13 cellular contexts compared by ENCODE assay signal in genomic region chr10:91210014-91210413, GRCh38.
A peak's percentile ranks its signal among the peaks of the same experiment; 100 is the strongest.
DNase-seq lines count a peak whose midpoint lies in the region; ATAC-seq and TF ChIP-seq lines count a peak whose summit lies in the region.
"Had no signal": no experiment of that assay in that cellular context is flagged by ENCODE, and none has a peak within 500 bp of the region (broad histone marks: within the 10 kb centered on the region; RNA-seq: fewer than 3 reads in every experiment).

No MANE protein-coding gene starts in this region.

- no peak for TF ChIP-seq CTCF in DOHH2 (IDR thresholded peaks at IDR 0.05; ENCODE audit: low read depth, low read length, poor library complexity, severe bottlenecking)

- H3K27me3 ChIP-seq in DOHH2 (ENCODE audit: control insufficient read depth, low read length) = no peaks in the 10 kb centered on the region
- H3K27me3 ChIP-seq: BLaER1 treated with 17β-estradiol and CSF1 and Interleukin-3, amounts not matched to agents 10 nM and 100 nM had no signal

- H3K9me3 ChIP-seq in DOHH2 (ENCODE audit: control insufficient read depth, insufficient read depth, low read length) = no peaks in the 10 kb centered on the region
- H3K9me3 ChIP-seq: BLaER1 treated with 17β-estradiol and CSF1 and Interleukin-3, amounts not matched to agents 10 nM and 100 nM; lower lobe of right lung; SK-N-SH had no signal

- peak; percentile 15 for ATAC-seq in HG02642 (IDR thresholded peaks at IDR 0.05; ENCODE audit: poor library complexity, unreplicated experiment)
- no peak for ATAC-seq in activated naive CD8-positive, alpha-beta T cell treated with anti-CD3 and anti-CD28 coated beads, Interleukin-2, amount 50 U/mL, for 24 hours

- H3K79me2 ChIP-seq in DOHH2 (ENCODE audit: control insufficient read depth, low read length) = peaks cover 86% of the 10 kb centered on the region

- peaks cover 67% of the 10 kb centered on the region for H3K4me1 ChIP-seq in DOHH2 (ENCODE audit: control insufficient read depth, low read length)

- H3K27ac Mint-ChIP-seq in activated naive CD8-positive, alpha-beta T cell treated with anti-CD3 and anti-CD28 coated beads, Interleukin-2, amount 50 U/mL, for 24 hours = peak overlapping the region; percentile 31

- H3K9me2 ChIP-seq in DOHH2 (replicated peaks; ENCODE audit: control insufficient read depth, low read length) = no peaks in the 10 kb centered on the region
- H3K9me2 ChIP-seq: SK-N-SH had no signal

- H3F3A ChIP-seq in DOHH2 (ENCODE audit: control insufficient read depth, insufficient read depth) = peaks cover 19% of the 10 kb centered on the region

- no peaks in the 10 kb centered on the region for H3K27me3 Mint-ChIP-seq in activated naive CD8-positive, alpha-beta T cell treated with anti-CD3 and anti-CD28 coated beads, Interleukin-2, amount 50 U/mL, for 24 hours

- H3K4me1 Mint-ChIP-seq in activated naive CD8-positive, alpha-beta T cell treated with anti-CD3 and anti-CD28 coated beads, Interleukin-2, amount 50 U/mL, for 24 hours = peaks cover 69% of the 10 kb centered on the region

- no peaks in the 10 kb centered on the region for H3K9me3 Mint-ChIP-seq in activated naive CD8-positive, alpha-beta T cell treated with anti-CD3 and anti-CD28 coated beads, Interleukin-2, amount 50 U/mL, for 24 hours

- no peak overlapping the region for H3K4me3 Mint-ChIP-seq in activated naive CD8-positive, alpha-beta T cell treated with anti-CD3 and anti-CD28 coated beads, Interleukin-2, amount 50 U/mL, for 24 hours

- no peaks in the 10 kb centered on the region for H3K36me3 Mint-ChIP-seq in activated naive CD8-positive, alpha-beta T cell treated with anti-CD3 and anti-CD28 coated beads, Interleukin-2, amount 50 U/mL, for 24 hours (ENCODE audit: low read depth)

- DNase-seq in NCI-H187 (lab: John Stamatoyannopoulos, UW) (peak; percentile 36 to 65), head of caudate nucleus (no peak), GM19238 (ENCODE audit: insufficient read length, low spot score) (no peak)
- no peak for DNase-seq in activated naive CD8-positive, alpha-beta T cell treated with anti-CD3 and anti-CD28 coated beads, Interleukin-2, amount 50 U/mL, for 24 hours
- DNase-seq in stimulated activated CD4-positive, alpha-beta T cell treated with anti-CD3 and anti-CD28 coated beads, Interleukin-2, amount 100 ng/mL, for 48 hours = no peak
- DNase-seq: GDM1 had no signal

- peak overlapping the region; percentile 54 for H3K4me3 ChIP-seq in DOHH2 (ENCODE audit: low read length)
- H3K4me3 ChIP-seq: BLaER1 treated with 17β-estradiol and CSF1 and Interleukin-3, amounts not matched to agents 10 nM and 100 nM; coronary artery; lower lobe of right lung had no signal

- no peaks in the 10 kb centered on the region for H3K36me3 ChIP-seq in DOHH2 (ENCODE audit: control insufficient read depth, low read length)
- H3K36me3 ChIP-seq: BLaER1 treated with 17β-estradiol and CSF1 and Interleukin-3, amounts not matched to agents 10 nM and 100 nM; lower lobe of right lung had no signal

- peak overlapping the region; percentile 67 for H3K4me2 ChIP-seq in DOHH2 (ENCODE audit: low read length)
- H3K4me2 ChIP-seq: BLaER1 treated with 17β-estradiol and CSF1 and Interleukin-3, amounts not matched to agents 10 nM and 100 nM; SK-N-SH had no signal

- intact Hi-C loops in head of caudate nucleus (cut with DNase I) = no loop called here

- H4K20me1 ChIP-seq in DOHH2 (ENCODE audit: control insufficient read depth, insufficient read depth, low read depth, low read length) = peaks cover 18% of the 10 kb centered on the region

- H3K27ac ChIP-seq in DOHH2 (ENCODE audit: low read depth, low read length) = peak overlapping the region; percentile 52
- H3K27ac ChIP-seq: BLaER1 treated with 17β-estradiol and CSF1 and Interleukin-3, amounts not matched to agents 10 nM and 100 nM; coronary artery; HL-60; lower lobe of right lung had no signal

Comparison
In these comparisons a context has a peak if more than half of its experiments do, and no peak if none do; other contexts are left out.
1. DNase-seq: peak in NCI-H187 (2 of 2); none in activated naive CD8-positive, alpha-beta T cell treated with anti-CD3 and anti-CD28 coated beads, Interleukin-2, amount 50 U/mL, for 24 hours (single experiment), head of caudate nucleus (0 of 42), GM19238 (single experiment) and stimulated activated CD4-positive, alpha-beta T cell treated with anti-CD3 and anti-CD28 coated beads, Interleukin-2, amount 100 ng/mL, for 48 hours (0 of 2).